ENCODE assay signal across 1 cellular context in the genomic region with DNA sequence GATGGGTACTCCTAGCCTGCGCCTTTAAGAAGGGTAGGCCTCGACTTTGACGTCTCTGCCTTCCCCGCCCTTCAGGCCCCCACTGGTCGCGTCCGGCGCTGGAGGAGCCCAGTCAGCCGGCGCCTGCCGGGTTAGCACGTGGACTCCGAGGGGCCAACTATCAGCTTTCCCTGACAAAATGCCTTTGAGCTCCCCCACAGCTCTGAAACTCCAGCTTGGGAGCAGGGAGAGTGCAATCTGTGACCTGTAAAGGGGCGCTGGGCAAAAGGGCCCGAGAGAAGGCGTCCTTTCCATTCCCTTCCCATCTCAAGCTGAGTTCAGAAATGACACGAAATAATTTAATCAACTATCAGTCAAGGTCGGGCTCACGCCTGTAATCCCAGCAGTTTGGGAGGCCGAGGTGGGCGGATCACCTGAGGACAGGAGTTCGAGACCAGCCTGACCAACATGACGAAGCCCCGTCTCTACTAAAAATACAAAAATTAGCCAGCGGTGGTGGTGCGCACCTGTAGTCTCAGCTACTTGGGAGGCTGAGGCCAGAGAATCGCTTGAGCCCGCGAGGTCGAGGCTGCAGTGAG.
TF ChIP-seq lines count a peak whose summit lies in the region.

No MANE protein-coding gene starts in this region.

TF ChIP-seq in K562, 482 proteins besides CTCF, POLR2A, EP300 and RAD21 (continued from another document):
- TF ChIP-seq, protein P1, sequence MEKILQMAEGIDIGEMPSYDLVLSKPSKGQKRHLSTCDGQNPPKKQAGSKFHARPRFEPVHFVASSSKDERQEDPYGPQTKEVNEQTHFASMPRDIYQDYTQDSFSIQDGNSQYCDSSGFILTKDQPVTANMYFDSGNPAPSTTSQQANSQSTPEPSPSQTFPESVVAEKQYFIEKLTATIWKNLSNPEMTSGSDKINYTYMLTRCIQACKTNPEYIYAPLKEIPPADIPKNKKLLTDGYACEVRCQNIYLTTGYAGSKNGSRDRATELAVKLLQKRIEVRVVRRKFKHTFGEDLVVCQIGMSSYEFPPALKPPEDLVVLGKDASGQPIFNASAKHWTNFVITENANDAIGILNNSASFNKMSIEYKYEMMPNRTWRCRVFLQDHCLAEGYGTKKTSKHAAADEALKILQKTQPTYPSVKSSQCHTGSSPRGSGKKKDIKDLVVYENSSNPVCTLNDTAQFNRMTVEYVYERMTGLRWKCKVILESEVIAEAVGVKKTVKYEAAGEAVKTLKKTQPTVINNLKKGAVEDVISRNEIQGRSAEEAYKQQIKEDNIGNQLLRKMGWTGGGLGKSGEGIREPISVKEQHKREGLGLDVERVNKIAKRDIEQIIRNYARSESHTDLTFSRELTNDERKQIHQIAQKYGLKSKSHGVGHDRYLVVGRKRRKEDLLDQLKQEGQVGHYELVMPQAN (IDR thresholded peaks at IDR 0.05; ENCODE audit: borderline replicate concordance) = peak; percentile 65; the same call in 1 of the 2 replicates
- no peak for TF ChIP-seq NELFE (IDR thresholded peaks at IDR 0.05; ENCODE audit: insufficient read depth, insufficient read length)
- no peak for TF ChIP-seq ZNF23 (CRISPR knock-in tag; IDR thresholded peaks at IDR 0.05)
- no peak for TF ChIP-seq ZBTB17 (CRISPR knock-in tag; IDR thresholded peaks at IDR 0.05)
- no peak for TF ChIP-seq ZNF785 (CRISPR knock-in tag; IDR thresholded peaks at IDR 0.05)
- TF ChIP-seq BDP1 (IDR thresholded peaks at IDR 0.05; ENCODE audit: insufficient read depth, insufficient read length) = no peak
- no peak for TF ChIP-seq ZNF197 (CRISPR knock-in tag; IDR thresholded peaks at IDR 0.05; ENCODE audit: low read depth)
- no peak for TF ChIP-seq RBM17 (IDR thresholded peaks at IDR 0.05; ENCODE audit: borderline replicate concordance, low read depth, low read length)
- no peak for TF ChIP-seq SMC3 (conservative IDR thresholded peaks at IDR 0.05; ENCODE audit: insufficient read depth, low read depth, low read length)
- TF ChIP-seq CCAR2 (IDR thresholded peaks at IDR 0.05; ENCODE audit: low read depth, low read length) = no peak
- no peak for TF ChIP-seq KDM5B (IDR thresholded peaks at IDR 0.05; ENCODE audit: insufficient replicate concordance, low read depth, low read length)
- no peak for TF ChIP-seq EWSR1 (IDR thresholded peaks at IDR 0.05; ENCODE audit: borderline replicate concordance, low read depth, partially characterized antibody)
- TF ChIP-seq MCM2 (IDR thresholded peaks at IDR 0.05; ENCODE audit: low read depth) = no peak
- TF ChIP-seq CLOCK (CRISPR knock-in tag; IDR thresholded peaks at IDR 0.05; ENCODE audit: borderline replicate concordance) = no peak
- no peak for TF ChIP-seq ZNF3 (CRISPR knock-in tag; IDR thresholded peaks at IDR 0.05)
- TF ChIP-seq, protein P2, sequence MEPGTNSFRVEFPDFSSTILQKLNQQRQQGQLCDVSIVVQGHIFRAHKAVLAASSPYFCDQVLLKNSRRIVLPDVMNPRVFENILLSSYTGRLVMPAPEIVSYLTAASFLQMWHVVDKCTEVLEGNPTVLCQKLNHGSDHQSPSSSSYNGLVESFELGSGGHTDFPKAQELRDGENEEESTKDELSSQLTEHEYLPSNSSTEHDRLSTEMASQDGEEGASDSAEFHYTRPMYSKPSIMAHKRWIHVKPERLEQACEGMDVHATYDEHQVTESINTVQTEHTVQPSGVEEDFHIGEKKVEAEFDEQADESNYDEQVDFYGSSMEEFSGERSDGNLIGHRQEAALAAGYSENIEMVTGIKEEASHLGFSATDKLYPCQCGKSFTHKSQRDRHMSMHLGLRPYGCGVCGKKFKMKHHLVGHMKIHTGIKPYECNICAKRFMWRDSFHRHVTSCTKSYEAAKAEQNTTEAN (CRISPR knock-in tag; IDR thresholded peaks at IDR 0.05) = no peak
- TF ChIP-seq EZH2 (IDR thresholded peaks at IDR 0.05; ENCODE audit: borderline replicate concordance, low read depth, low read length) = no peak
- no peak for TF ChIP-seq ZC3H4 (CRISPR knock-in tag; IDR thresholded peaks at IDR 0.05; ENCODE audit: borderline replicate concordance)
- TF ChIP-seq ZNF444 (CRISPR knock-in tag; IDR thresholded peaks at IDR 0.05) = no peak
- no peak for TF ChIP-seq BRD4 (IDR thresholded peaks at IDR 0.05)
- no peak for TF ChIP-seq GTF2F1 (IDR thresholded peaks at IDR 0.05; ENCODE audit: low read depth, low read length)
- no peak for TF ChIP-seq ZHX1 (conservative IDR thresholded peaks at IDR 0.05; ENCODE audit: low read length)
- TF ChIP-seq CBX3 (IDR thresholded peaks at IDR 0.05; ENCODE audit: borderline replicate concordance in 1 of 2, low read length in 2 of 2) = peak in 1 of 2 experiments; percentile 61; a peak in 2 of 3 replicates
- no peak for TF ChIP-seq NR3C1 (CRISPR knock-in tag; IDR thresholded peaks at IDR 0.05)
- no peak for TF ChIP-seq ZNF140 (CRISPR knock-in tag; IDR thresholded peaks at IDR 0.05)
- TF ChIP-seq MAFF (IDR thresholded peaks at IDR 0.05; ENCODE audit: low read length) = no peak
- no peak for TF ChIP-seq SMAD1 (IDR thresholded peaks at IDR 0.05; ENCODE audit: low read depth, low read length, partially characterized antibody)
- TF ChIP-seq, protein P3, sequence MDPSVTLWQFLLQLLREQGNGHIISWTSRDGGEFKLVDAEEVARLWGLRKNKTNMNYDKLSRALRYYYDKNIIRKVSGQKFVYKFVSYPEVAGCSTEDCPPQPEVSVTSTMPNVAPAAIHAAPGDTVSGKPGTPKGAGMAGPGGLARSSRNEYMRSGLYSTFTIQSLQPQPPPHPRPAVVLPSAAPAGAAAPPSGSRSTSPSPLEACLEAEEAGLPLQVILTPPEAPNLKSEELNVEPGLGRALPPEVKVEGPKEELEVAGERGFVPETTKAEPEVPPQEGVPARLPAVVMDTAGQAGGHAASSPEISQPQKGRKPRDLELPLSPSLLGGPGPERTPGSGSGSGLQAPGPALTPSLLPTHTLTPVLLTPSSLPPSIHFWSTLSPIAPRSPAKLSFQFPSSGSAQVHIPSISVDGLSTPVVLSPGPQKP (CRISPR knock-in tag; IDR thresholded peaks at IDR 0.05) = no peak
- no peak for TF ChIP-seq ARID1B (IDR thresholded peaks at IDR 0.05)
- TF ChIP-seq MAFK (IDR thresholded peaks at IDR 0.05; ENCODE audit: low read length) = no peak
